ENCODE assay signal across 8 cellular contexts in the genomic region with DNA sequence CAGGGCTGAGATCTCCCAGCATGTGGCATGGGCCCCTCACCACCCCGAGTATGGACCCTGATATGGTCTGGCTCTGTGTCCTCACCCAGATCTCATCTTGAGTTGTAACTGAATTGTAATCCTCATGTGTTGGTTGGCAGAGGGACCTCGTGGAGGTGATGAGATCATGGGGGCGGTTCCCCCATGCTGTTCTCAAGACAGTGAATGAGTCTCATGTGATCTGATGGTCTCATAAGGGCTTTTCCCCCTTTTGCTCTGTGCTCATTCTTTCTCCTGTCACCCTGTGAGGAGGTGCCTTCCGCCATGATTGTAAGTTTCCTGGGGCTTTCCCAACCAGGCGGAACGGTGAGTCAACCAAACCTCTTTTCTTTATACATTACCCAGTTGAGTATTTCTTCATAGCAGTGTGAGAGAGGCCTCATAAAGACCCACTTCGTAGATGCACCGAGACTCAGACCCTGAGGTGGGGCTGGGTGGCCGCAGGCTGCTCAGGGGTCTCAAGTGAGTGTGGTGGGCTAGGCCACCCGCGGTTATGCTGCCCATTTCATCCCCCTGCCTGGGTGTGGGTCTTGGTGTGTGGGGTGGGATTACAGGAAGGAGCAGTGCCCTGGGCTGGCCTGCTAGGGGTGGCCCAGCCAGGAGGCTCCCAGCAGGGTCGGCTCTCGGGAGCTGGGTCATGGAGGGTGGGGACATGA. TPM values are rescaled to one million over a fixed set of nuclear protein-coding genes. Genes with fewer than 3 reads are reported as not detected.
DNase-seq lines count a peak whose midpoint lies in the region; ATAC-seq and TF ChIP-seq lines count a peak whose summit lies in the region.

No MANE protein-coding gene starts in this region.

- intact Hi-C loops in CD4-positive, alpha-beta T cell (cut with DNase I, micrococcal nuclease) = loop anchor here (2.0 to 5.0 kb wide), 2 partner anchors 115 to 165 kb away; no protein-coding TSS in a partner anchor
- intact Hi-C loops in natural killer cell (cut with micrococcal nuclease) = loop anchor here (5.0 kb wide), 1 partner anchor 290 kb away; no protein-coding TSS in a partner anchor

- H3K9me3 ChIP-seq in CD4-positive, alpha-beta T cell (ENCODE audit: control insufficient read depth, low read length) = no peaks in the 10 kb centered on the region

- POLR2A ChIA-PET in CD4-positive, alpha-beta T cell (lab: Charles Lee) = no interaction called here

- no peaks in the 10 kb centered on the region for H3K9me3 Mint-ChIP-seq in CD4-positive, alpha-beta T cell
- peaks cover 3 to 4% of the 10 kb centered on the region in 2 donors for H3K9me3 Mint-ChIP-seq in natural killer cell

- CTCF ChIA-PET in CD4-positive, alpha-beta T cell (lab: Charles Lee) = no interaction called here

- H3K27me3 ChIP-seq in CD4-positive, alpha-beta T cell (ENCODE audit: control insufficient read depth, insufficient read depth, low read length) = peaks cover 3% of the 10 kb centered on the region

- ATAC-seq in CD4-positive, alpha-beta T cell (ENCODE audit: poor library complexity) = peak; percentile 75
- ATAC-seq in GM21619 (IDR thresholded peaks at IDR 0.05; ENCODE audit: unreplicated experiment) = peak; percentile 74
- ATAC-seq in natural killer cell = peak; percentile 64 to 69 (median 68)
- no peak for ATAC-seq in GM21528 (IDR thresholded peaks at IDR 0.05; ENCODE audit: low FRiP score, unreplicated experiment)

- no peak for TF ChIP-seq CTCF in CD4-positive, alpha-beta T cell (IDR thresholded peaks at IDR 0.05)
- TF ChIP-seq CTCF in natural killer cell (IDR thresholded peaks at IDR 0.05) = no peak

- no peaks in the 10 kb centered on the region for H3K36me3 Mint-ChIP-seq in CD4-positive, alpha-beta T cell (ENCODE audit: low read depth)
- no peaks in the 10 kb centered on the region for H3K36me3 Mint-ChIP-seq in natural killer cell

- H3K27ac ChIP-seq in CD4-positive, alpha-beta T cell (ENCODE audit: low read depth, low read length) = no peak overlapping the region

- H3K27ac Mint-ChIP-seq in CD4-positive, alpha-beta T cell = no peak overlapping the region
- peak overlapping the region in 1 of 2 donors; percentile 38 for H3K27ac Mint-ChIP-seq in natural killer cell

- no peaks in the 10 kb centered on the region for H3K27me3 Mint-ChIP-seq in CD4-positive, alpha-beta T cell
- H3K27me3 Mint-ChIP-seq in natural killer cell (ENCODE audit: low read depth in 2 of 2) = no peaks in the 10 kb centered on the region

- H3K4me1 Mint-ChIP-seq in CD4-positive, alpha-beta T cell (ENCODE audit: low read depth) = peaks cover 12% of the 10 kb centered on the region
- peaks cover 0 to 12% of the 10 kb centered on the region in 2 donors for H3K4me1 Mint-ChIP-seq in natural killer cell

- H3K4me3 Mint-ChIP-seq in CD4-positive, alpha-beta T cell = no peak overlapping the region
- no peak overlapping the region for H3K4me3 Mint-ChIP-seq in natural killer cell

- peak in 8 of 10 experiments; percentile 3 to 42 (median 22) for DNase-seq in CD4-positive, alpha-beta T cell
- DNase-seq in NAMALWA (ENCODE audit: low spot score) = peak; percentile 45
- DNase-seq in activated T-helper 1 cell treated with Interleukin-2 at 50 U/mL for 16 hours (ENCODE audit: low read depth) = peak; percentile 13
- DNase-seq in natural killer cell = no peak
- DNase-seq in NCI-H2227 treated with DMSO at 0.1 percent for 48 hours (lab: John Stamatoyannopoulos, UW) = no peak
- no peak for DNase-seq in middle frontal gyrus (ENCODE audit: extremely low spot score, low spot score)

RNA-seq across cellular contexts. Expression of gene GATA5, which starts 26.2 kb away (rescaled TPM):
- not detected for total RNA-seq in CD4-positive, alpha-beta T cell
- total RNA-seq in natural killer cell = not detected

Comparison
In these comparisons a context has a peak if more than half of its experiments do, and no peak if none do; other contexts are left out.
1. DNase-seq: peak in CD4-positive, alpha-beta T cell (8 of 10), NAMALWA (single experiment) and activated T-helper 1 cell treated with Interleukin-2 at 50 U/mL for 16 hours (single experiment); none in natural killer cell (single experiment), NCI-H2227 treated with DMSO at 0.1 percent for 48 hours (single experiment) and middle frontal gyrus (single experiment).